Comparison of ENCODE assay signal across 1 cellular context in the genomic region with DNA sequence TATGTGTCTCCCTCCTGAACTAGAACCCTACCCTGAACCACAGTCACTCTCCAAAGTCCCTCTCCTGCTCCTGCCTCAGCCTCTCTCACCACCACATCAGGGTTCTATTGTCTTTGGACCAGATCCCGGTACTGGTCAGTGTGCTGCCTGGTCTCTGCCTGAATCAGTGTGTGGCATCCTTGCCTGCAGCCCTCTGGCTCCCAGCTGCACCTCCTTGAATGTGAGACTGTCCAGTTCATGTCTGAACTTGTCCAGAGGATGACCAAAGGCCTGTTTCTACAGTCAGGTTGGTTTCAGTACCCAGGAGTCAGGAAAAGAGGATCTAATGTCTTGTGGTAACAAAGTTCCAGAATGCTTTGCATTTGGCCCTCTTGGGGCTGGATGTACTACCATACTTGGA.
TF ChIP-seq lines count a peak whose summit lies in the region.

No MANE protein-coding gene starts in this region.

TF ChIP-seq in GM23338, 12 proteins besides CTCF, POLR2A, EP300 and RAD21 (continued from another document):
- TF ChIP-seq REST (IDR thresholded peaks at IDR 0.05; ENCODE audit: unreplicated experiment) (no peak), EZH2phosphoT487 (IDR thresholded peaks at IDR 0.05; ENCODE audit: unreplicated experiment) (no peak), POLR2AphosphoS5 (IDR thresholded peaks at IDR 0.05; ENCODE audit: low read depth) (no peak), CREB1 (CRISPR knock-in tag; IDR thresholded peaks at IDR 0.05; ENCODE audit: low read depth) (no peak), EZH2 (IDR thresholded peaks at IDR 0.05; ENCODE audit: low read depth, unreplicated experiment) (no peak), ZNF331 (CRISPR knock-in tag; IDR thresholded peaks at IDR 0.05; ENCODE audit: low read depth) (no peak), ZNF114 (CRISPR knock-in tag; IDR thresholded peaks at IDR 0.05) (no peak), ZNF462 (CRISPR knock-in tag; IDR thresholded peaks at IDR 0.05) (no peak), JUNB (IDR thresholded peaks at IDR 0.05; ENCODE audit: unreplicated experiment) (no peak), STAT1 (IDR thresholded peaks at IDR 0.05; ENCODE audit: unreplicated experiment) (no peak)
- TF ChIP-seq, protein P1, sequence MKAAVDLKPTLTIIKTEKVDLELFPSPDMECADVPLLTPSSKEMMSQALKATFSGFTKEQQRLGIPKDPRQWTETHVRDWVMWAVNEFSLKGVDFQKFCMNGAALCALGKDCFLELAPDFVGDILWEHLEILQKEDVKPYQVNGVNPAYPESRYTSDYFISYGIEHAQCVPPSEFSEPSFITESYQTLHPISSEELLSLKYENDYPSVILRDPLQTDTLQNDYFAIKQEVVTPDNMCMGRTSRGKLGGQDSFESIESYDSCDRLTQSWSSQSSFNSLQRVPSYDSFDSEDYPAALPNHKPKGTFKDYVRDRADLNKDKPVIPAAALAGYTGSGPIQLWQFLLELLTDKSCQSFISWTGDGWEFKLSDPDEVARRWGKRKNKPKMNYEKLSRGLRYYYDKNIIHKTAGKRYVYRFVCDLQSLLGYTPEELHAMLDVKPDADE (IDR thresholded peaks at IDR 0.05): no peak
